1 cellular context compared by ENCODE assay signal in genomic region chr17:75364078-75364477, GRCh38.
A peak's percentile ranks its signal among the peaks of the same experiment; 100 is the strongest.
TF ChIP-seq lines count a peak whose summit lies in the region.

No MANE protein-coding gene starts in this region.

TF ChIP-seq in SK-N-SH, 30 proteins besides CTCF, POLR2A, EP300 and RAD21 (continued from another document):
- TF ChIP-seq SMC3 (IDR thresholded peaks at IDR 0.05; ENCODE audit: low read depth, low read length) (no peak), POLR2AphosphoS5 (IDR thresholded peaks at IDR 0.05; ENCODE audit: low read depth, low read length) (peak; percentile 39; the same call in 1 of the 2 replicates), IRF3 (IDR thresholded peaks at IDR 0.05; ENCODE audit: low read depth, low read length) (no peak)
